In genomic region chr12:51837286-51837685, GRCh38 we compare ENCODE assay signal across 24 cellular contexts. TPM values are rescaled to one million over a fixed set of nuclear protein-coding genes. Genes with fewer than 3 reads are reported as not detected.
"Had no signal": no experiment of that assay in that cellular context is flagged by ENCODE, and none has a peak within 500 bp of the region (broad histone marks: within the 10 kb centered on the region; RNA-seq: fewer than 3 reads in every experiment).

No MANE protein-coding gene starts in this region.

- H3K9me3 ChIP-seq: thyroid gland had no signal

- H3K4me3 Mint-ChIP-seq: activated CD4-positive, alpha-beta memory T cell treated with anti-CD3 and anti-CD28 coated beads for 36 hours; activated CD4-positive, alpha-beta T cell treated with anti-CD3 and anti-CD28 coated beads for 36 hours; memory B cell; naive thymus-derived CD4-positive, alpha-beta T cell; WTC11 had no signal

- H3K27ac Mint-ChIP-seq: activated CD4-positive, alpha-beta memory T cell treated with anti-CD3 and anti-CD28 coated beads for 36 hours; activated CD4-positive, alpha-beta T cell treated with anti-CD3 and anti-CD28 coated beads for 36 hours; activated T-helper 2 cell treated with anti-CD3 and anti-CD28 coated beads, Interferon-gamma antibody, Interleukin-2, Interleukin-4, amounts not matched to agents 10 μg/mL and 5 μg/mL and 100 μg/mL, durations not matched to agents 14 hours and 24 hours and 36 hours; memory B cell; naive thymus-derived CD4-positive, alpha-beta T cell; WTC11 had no signal

- H3K27me3 ChIP-seq: thyroid gland had no signal

- ATAC-seq: activated CD4-positive, alpha-beta T cell treated with anti-CD3 and anti-CD28 coated beads for 36 hours; naive thymus-derived CD4-positive, alpha-beta T cell; WTC11 had no signal

- DNase-seq: activated CD4-positive, alpha-beta memory T cell treated with anti-CD3 and anti-CD28 coated beads for 36 hours; activated CD4-positive, alpha-beta T cell treated with anti-CD3 and anti-CD28 coated beads for 36 hours; activated naive CD4-positive, alpha-beta T cell treated with Interleukin-2 at 50 U/mL for 16 hours; aorta; head of caudate nucleus; naive thymus-derived CD4-positive, alpha-beta T cell; nucleus accumbens; stimulated activated CD4-positive, alpha-beta T cell treated with anti-CD3 and anti-CD28 coated beads, Interleukin-2, amount 100 ng/mL, for 24 hours; stimulated activated naive CD4-positive, alpha-beta T cell treated with Interleukin-2 at 50 U/mL for 16 hours; SW 1271; T-helper 2 cell; thyroid gland had no signal

- H3K36me3 ChIP-seq: thyroid gland had no signal

- FAIRE-seq: frontal cortex, TTC549 had no signal

- H3K9me3 Mint-ChIP-seq: activated CD4-positive, alpha-beta memory T cell treated with anti-CD3 and anti-CD28 coated beads for 36 hours; activated T-helper 2 cell treated with anti-CD3 and anti-CD28 coated beads, Interferon-gamma antibody, Interleukin-2, Interleukin-4, amounts not matched to agents 10 μg/mL and 5 μg/mL and 100 μg/mL, durations not matched to agents 14 hours and 24 hours and 36 hours; memory B cell; naive thymus-derived CD4-positive, alpha-beta T cell had no signal

- H3K4me3 ChIP-seq: coronary artery, thyroid gland had no signal

- H3K36me3 Mint-ChIP-seq: activated CD4-positive, alpha-beta memory T cell treated with anti-CD3 and anti-CD28 coated beads for 36 hours; memory B cell; WTC11 had no signal

- H3K27ac ChIP-seq: coronary artery, thyroid gland had no signal

RNA-seq across cellular contexts. Expression of gene ANKRD33, which starts 50.6 kb away (rescaled TPM):
- total RNA-seq: activated CD4-positive, alpha-beta memory T cell treated with anti-CD3 and anti-CD28 coated beads for 36 hours; activated CD4-positive, alpha-beta T cell treated with anti-CD3 and anti-CD28 coated beads for 36 hours; activated T-helper 2 cell treated with anti-CD3 and anti-CD28 coated beads, Interferon-gamma antibody, Interleukin-2, Interleukin-4, amounts not matched to agents 10 μg/mL and 5 μg/mL and 100 μg/mL, durations not matched to agents 14 hours and 24 hours and 36 hours; frontal cortex; liver; mucosa of gallbladder; naive thymus-derived CD4-positive, alpha-beta T cell; skeletal muscle tissue; subcutaneous adipose tissue; thyroid gland; urinary bladder had no signal
- polyA plus RNA-seq: aorta; esophagus; liver; naive thymus-derived CD4-positive, alpha-beta T cell; urinary bladder had no signal
